Comparison of ENCODE assay signal across 8 cellular contexts in genomic region chr12:25241171-25242020, GRCh38. TPM values are rescaled to one million over a fixed set of nuclear protein-coding genes. Genes with fewer than 3 reads are reported as not detected.
A peak's percentile ranks its signal among the peaks of the same experiment; 100 is the strongest.
DNase-seq lines count a peak whose midpoint lies in the region; ATAC-seq and TF ChIP-seq lines count a peak whose summit lies in the region.

No MANE protein-coding gene starts in this region.

- no peak overlapping the region for H2AFZ ChIP-seq in HCT116 (ENCODE audit: low read depth, low read length, poor library complexity, severe bottlenecking)

- no peak overlapping the region for H3K27ac ChIP-seq in HCT116 (ENCODE audit: low read depth, low read length)

- H3K9me2 ChIP-seq in HCT116 (ENCODE audit: insufficient read depth) = no peaks in the 10 kb centered on the region

- POLR2A ChIA-PET in activated CD4-positive, alpha-beta T cell treated with anti-CD3 and anti-CD28 coated beads, Interleukin-2, amount 10 ng/mL, durations not matched to agents 7 days and 5 days (lab: Charles Lee) = interaction anchor here (0.5 to 0.6 kb wide), 3 partner anchors 11 to 148 kb away, joined by 3 to 14 read pairs (median 3); no protein-coding TSS in a partner anchor
- POLR2A ChIA-PET in HCT116 (lab: Charles Lee) = interaction anchor here (1.1 to 1.5 kb wide), 3 partner anchors 10 to 146 kb away, joined by 3 to 6 read pairs (median 4); partner anchors contain the start of gene KRAS

- no peak for TF ChIP-seq POLR2A in HCT116 (IDR thresholded peaks at IDR 0.05; ENCODE audit: borderline replicate concordance, extremely low read depth, insufficient read depth, insufficient read length)

- H3K4me1 Mint-ChIP-seq in activated CD4-positive, alpha-beta T cell treated with anti-CD3 and anti-CD28 coated beads, Interleukin-2, amount 10 ng/mL, durations not matched to agents 7 days and 5 days = peaks cover 18% of the 10 kb centered on the region
- H3K4me1 Mint-ChIP-seq in memory B cell = peaks cover 6% of the 10 kb centered on the region
- H3K4me1 Mint-ChIP-seq in activated naive CD4-positive, alpha-beta T cell treated with anti-CD3 and anti-CD28 coated beads for 36 hours (ENCODE audit: low read depth) = peaks cover 46% of the 10 kb centered on the region

- no peaks in the 10 kb centered on the region for H3K9me3 ChIP-seq in HCT116 (ENCODE audit: control insufficient read depth in 1 of 2, insufficient read depth in 1 of 2, low read depth in 1 of 2, low read length in 2 of 2)

- peaks cover 73% of the 10 kb centered on the region for H3K79me2 ChIP-seq in HCT116 (ENCODE audit: insufficient read depth, low read length)

- H3K9ac ChIP-seq in HCT116 (ENCODE audit: low read length) = no peak overlapping the region

- intact Hi-C loops in HCT116 (cut with micrococcal nuclease) = loop anchor here (1.0 to 10.0 kb wide), 3 partner anchors 146 to 803 kb away; partner anchors contain the start of gene LMNTD1
- intact Hi-C loops in activated naive CD4-positive, alpha-beta T cell treated with anti-CD3 and anti-CD28 coated beads for 36 hours (cut with micrococcal nuclease) = loop anchor here (1.0 to 2.0 kb wide), 5 partner anchors 10 to 146 kb away; no protein-coding TSS in a partner anchor

- peak; percentile 39 to 72 (median 63); a peak in 5 of 6 replicates for TF ChIP-seq CTCF in HCT116 (IDR thresholded peaks at IDR 0.05 in 2 of 3, conservative IDR thresholded peaks at IDR 0.05 in 1 of 3; ENCODE audit: borderline replicate concordance in 1 of 3, insufficient read depth in 1 of 3, low read depth in 2 of 3, low read length in 2 of 3)

- no peaks in the 10 kb centered on the region for H3K27me3 ChIP-seq in HCT116 (ENCODE audit: insufficient read depth, low read length)

- no peak overlapping the region for H3K27ac Mint-ChIP-seq in activated CD4-positive, alpha-beta T cell treated with anti-CD3 and anti-CD28 coated beads, Interleukin-2, amount 10 ng/mL, durations not matched to agents 7 days and 5 days
- peak overlapping the region; percentile 67 for H3K27ac Mint-ChIP-seq in memory B cell
- no peak overlapping the region for H3K27ac Mint-ChIP-seq in activated naive CD4-positive, alpha-beta T cell treated with anti-CD3 and anti-CD28 coated beads for 36 hours

- H3K36me3 Mint-ChIP-seq in activated CD4-positive, alpha-beta T cell treated with anti-CD3 and anti-CD28 coated beads, Interleukin-2, amount 10 ng/mL, durations not matched to agents 7 days and 5 days (ENCODE audit: low read depth) = peaks cover 49% of the 10 kb centered on the region
- H3K36me3 Mint-ChIP-seq in memory B cell = peaks cover 24% of the 10 kb centered on the region
- peaks cover 26% of the 10 kb centered on the region for H3K36me3 Mint-ChIP-seq in activated naive CD4-positive, alpha-beta T cell treated with anti-CD3 and anti-CD28 coated beads for 36 hours (ENCODE audit: low read depth)

- peak; percentile 27 for DNase-seq in activated CD4-positive, alpha-beta T cell treated with anti-CD3 and anti-CD28 coated beads, Interleukin-2, amount 10 ng/mL, durations not matched to agents 7 days and 5 days
- DNase-seq in activated CD4-positive, alpha-beta T cell treated with anti-CD3 and anti-CD28 coated beads for 4 hours = no peak
- DNase-seq in HCT116 (ENCODE audit: low read depth, low spot score) (peak; percentile 18), NOMO-1 treated with DMSO at 0.1 percent for 48 hours (lab: John Stamatoyannopoulos, UW; ENCODE audit: unreplicated experiment) (peak; percentile 34), cerebellum (ENCODE audit: low spot score) (peak; percentile 15), memory B cell (ENCODE audit: low spot score in 2 of 2) (peak in 1 of 2 donors; percentile 53)
- no peak for DNase-seq in stimulated activated CD4-positive, alpha-beta T cell treated with anti-CD3 and anti-CD28 coated beads, Interleukin-2, amount 100 ng/mL, for 24 hours
- no peak for DNase-seq in activated naive CD4-positive, alpha-beta T cell treated with anti-CD3 and anti-CD28 coated beads for 36 hours

- CTCF ChIA-PET in activated CD4-positive, alpha-beta T cell treated with anti-CD3 and anti-CD28 coated beads, Interleukin-2, amount 10 ng/mL, durations not matched to agents 7 days and 5 days (lab: Charles Lee) = interaction anchor here (0.7 to 1.4 kb wide), 7 partner anchors 10 to 193 kb away, joined by 3 to 4 read pairs (median 4); partner anchors contain the start of gene KRAS
- CTCF ChIA-PET in HCT116 (lab: Charles Lee) = interaction anchor here (0.9 to 2.1 kb wide), 12 partner anchors 10 to 316 kb away, joined by 3 to 16 read pairs (median 6); partner anchors contain the start of genes DNAI7, ETFRF1 and KRAS
- CTCF ChIA-PET in activated naive CD4-positive, alpha-beta T cell treated with anti-CD3 and anti-CD28 coated beads for 36 hours (lab: Charles Lee) = interaction anchor here (0.6 to 2.5 kb wide), 25 partner anchors 9 to 1639 kb away, joined by 3 to 21 read pairs (median 3); partner anchors contain the start of gene KRAS

- no peak overlapping the region for H3K4me2 ChIP-seq in HCT116 (ENCODE audit: low read length)

- RAD21 ChIA-PET in HCT116 (lab: Charles Lee; ENCODE audit: low non-redundant PET in 1 of 2, low total read pairs in 2 of 2, uncharacterized antibody in 2 of 2, unreplicated experiment in 2 of 2) = interaction anchor here (0.5 to 1.1 kb wide), 4 partner anchors 71 to 165 kb away, joined by 3 to 6 read pairs (median 4); no protein-coding TSS in a partner anchor

- no peak overlapping the region for H3K4me3 Mint-ChIP-seq in activated CD4-positive, alpha-beta T cell treated with anti-CD3 and anti-CD28 coated beads, Interleukin-2, amount 10 ng/mL, durations not matched to agents 7 days and 5 days
- H3K4me3 Mint-ChIP-seq in memory B cell = no peak overlapping the region
- H3K4me3 Mint-ChIP-seq in activated naive CD4-positive, alpha-beta T cell treated with anti-CD3 and anti-CD28 coated beads for 36 hours = no peak overlapping the region

- peak; percentile 58 for TF ChIP-seq RAD21 in HCT116 (IDR thresholded peaks at IDR 0.05; ENCODE audit: low read depth)

- H4K20me1 ChIP-seq in HCT116 (ENCODE audit: insufficient read depth) = no peaks in the 10 kb centered on the region; the same call in 1 of the 2 replicates

- no peaks in the 10 kb centered on the region for H3K4me1 ChIP-seq in HCT116 (ENCODE audit: control insufficient read depth in 1 of 2, insufficient read depth in 2 of 2, low read length in 2 of 2)

- no peaks in the 10 kb centered on the region for H3K27me3 Mint-ChIP-seq in activated CD4-positive, alpha-beta T cell treated with anti-CD3 and anti-CD28 coated beads, Interleukin-2, amount 10 ng/mL, durations not matched to agents 7 days and 5 days
- no peaks in the 10 kb centered on the region for H3K27me3 Mint-ChIP-seq in memory B cell
- H3K27me3 Mint-ChIP-seq in activated naive CD4-positive, alpha-beta T cell treated with anti-CD3 and anti-CD28 coated beads for 36 hours (ENCODE audit: low read depth) = no peaks in the 10 kb centered on the region

- ATAC-seq in HCT116 (no peak), memory B cell (ENCODE audit: low read depth) (peak; percentile 83)

- H3K9me3 Mint-ChIP-seq in activated CD4-positive, alpha-beta T cell treated with anti-CD3 and anti-CD28 coated beads, Interleukin-2, amount 10 ng/mL, durations not matched to agents 7 days and 5 days = no peaks in the 10 kb centered on the region
- H3K9me3 Mint-ChIP-seq in memory B cell = peaks cover 2% of the 10 kb centered on the region
- no peaks in the 10 kb centered on the region for H3K9me3 Mint-ChIP-seq in activated naive CD4-positive, alpha-beta T cell treated with anti-CD3 and anti-CD28 coated beads for 36 hours

- no TSS peak for BruUV-seq in HCT116 (replicated peaks; lab: Mats Ljungman, UMichigan)

- no peak overlapping the region for H3K4me3 ChIP-seq in HCT116 (replicated peaks in 1 of 2; ENCODE audit: low read depth in 1 of 2, low read length in 2 of 2)

- H3K36me3 ChIP-seq in HCT116 (ENCODE audit: control insufficient read depth in 1 of 2, insufficient read depth in 2 of 2, low read length in 2 of 2) = 0 out of 4 replicates have a peak, but pooled peaks cover 0 to 4% of the 10 kb centered on the region in 2 experiments

TF ChIP-seq in HCT116, 20 proteins besides CTCF, POLR2A, EP300 and RAD21:
- TF ChIP-seq POLR2AphosphoS5 (IDR thresholded peaks at IDR 0.05; ENCODE audit: low read depth, low read length) (no peak), CEBPB (IDR thresholded peaks at IDR 0.05; ENCODE audit: low read depth) (0 out of 2 replicates have a peak, but pooled peaks have one; percentile 12), ATF3 (IDR thresholded peaks at IDR 0.05) (no peak)

RNA-seq across cellular contexts. Expression of gene KRAS, which starts 9.3 kb away (rescaled TPM):
- 10 to 100 TPM; 32.5 to 34.6 TPM for total RNA-seq in activated CD4-positive, alpha-beta T cell treated with anti-CD3 and anti-CD28 coated beads, Interleukin-2, amount 10 ng/mL, durations not matched to agents 7 days and 5 days
- total RNA-seq in HCT116 (2021; ENCODE audit: unreplicated experiment) (37.5 TPM), cerebellum (38.5 TPM)
- 6.4 and 9.7 TPM in 2 replicates for polyA plus RNA-seq in HCT116 (2012)
- total RNA-seq in activated naive CD4-positive, alpha-beta T cell treated with anti-CD3 and anti-CD28 coated beads for 36 hours = 10 to 100 TPM; 18.9 to 20.6 TPM

RNA-seq across cellular contexts. Expression of gene ETFRF1, which starts 46.4 kb away (rescaled TPM):
- total RNA-seq in activated CD4-positive, alpha-beta T cell treated with anti-CD3 and anti-CD28 coated beads, Interleukin-2, amount 10 ng/mL, durations not matched to agents 7 days and 5 days = 10 to 100 TPM in 1 of 2 experiments, 1 to 10 TPM in 1; 8.7 to 11.5 TPM
- total RNA-seq in HCT116 (2021; ENCODE audit: unreplicated experiment) (8.4 TPM), cerebellum (31.8 TPM)
- polyA plus RNA-seq in HCT116 (2012) = 1.2 and 2.4 TPM in 2 replicates
- total RNA-seq in activated naive CD4-positive, alpha-beta T cell treated with anti-CD3 and anti-CD28 coated beads for 36 hours = 10 to 100 TPM; 11.4 to 13.1 TPM

RNA-seq across cellular contexts. Expression of gene DNAI7, which starts 46.4 kb away (rescaled TPM):
- not detected for total RNA-seq in activated CD4-positive, alpha-beta T cell treated with anti-CD3 and anti-CD28 coated beads, Interleukin-2, amount 10 ng/mL, durations not matched to agents 7 days and 5 days
- total RNA-seq in HCT116 (2021; ENCODE audit: unreplicated experiment) (0.52 TPM), cerebellum (5.2 TPM)
- 0.10 and 0.12 TPM in 2 replicates for polyA plus RNA-seq in HCT116 (2012)
- total RNA-seq in activated naive CD4-positive, alpha-beta T cell treated with anti-CD3 and anti-CD28 coated beads for 36 hours = under 1 TPM; 0.10 to 0.35 TPM

Comparison
In these comparisons a context has a peak if more than half of its experiments do, and no peak if none do; other contexts are left out.
1. DNase-seq: peak in activated CD4-positive, alpha-beta T cell treated with anti-CD3 and anti-CD28 coated beads, Interleukin-2, amount 10 ng/mL, durations not matched to agents 7 days and 5 days (single experiment), HCT116 (single experiment), NOMO-1 treated with DMSO at 0.1 percent for 48 hours (single experiment) and cerebellum (single experiment); none in activated CD4-positive, alpha-beta T cell treated with anti-CD3 and anti-CD28 coated beads for 4 hours (0 of 2), stimulated activated CD4-positive, alpha-beta T cell treated with anti-CD3 and anti-CD28 coated beads, Interleukin-2, amount 100 ng/mL, for 24 hours (0 of 2) and activated naive CD4-positive, alpha-beta T cell treated with anti-CD3 and anti-CD28 coated beads for 36 hours (single experiment).